In genomic region chr17:73228748-73229236, GRCh38 we compare ENCODE assay signal across 2 cellular contexts.
TF ChIP-seq lines count a peak whose summit lies in the region.

No MANE protein-coding gene starts in this region.

TF ChIP-seq in SK-N-SH, 30 proteins besides CTCF, POLR2A, EP300 and RAD21 (continued from another document):
- TF ChIP-seq REST (IDR thresholded peaks at IDR 0.05; ENCODE audit: low read depth, low read length): no peak
- peak; percentile 58 for TF ChIP-seq TCF12 (IDR thresholded peaks at IDR 0.05)
- TF ChIP-seq GABPA (IDR thresholded peaks at IDR 0.05; ENCODE audit: low read depth): no peak
- TF ChIP-seq USF1 (IDR thresholded peaks at IDR 0.05; ENCODE audit: borderline replicate concordance, low read depth): no peak
- TF ChIP-seq PBX3 (IDR thresholded peaks at IDR 0.05): peak; percentile 61; the same call in 1 of the 2 replicates
- TF ChIP-seq SMC3 (IDR thresholded peaks at IDR 0.05; ENCODE audit: low read depth, low read length): no peak
- TF ChIP-seq YY1 (IDR thresholded peaks at IDR 0.05; ENCODE audit: low read depth): no peak
- no peak for TF ChIP-seq CHD2 (IDR thresholded peaks at IDR 0.05; ENCODE audit: low read length, partially characterized antibody)
- TF ChIP-seq FOXJ3 (CRISPR knock-in tag; IDR thresholded peaks at IDR 0.05): no peak
- TF ChIP-seq RFX5 (IDR thresholded peaks at IDR 0.05; ENCODE audit: low read length): no peak
- peak; percentile 70 for TF ChIP-seq FOSL2 (IDR thresholded peaks at IDR 0.05; ENCODE audit: borderline replicate concordance, low read depth)
- TF ChIP-seq NFIC (IDR thresholded peaks at IDR 0.05; ENCODE audit: borderline replicate concordance): peak; percentile 57
- 0 out of 2 replicates have a peak, but pooled peaks have one; percentile 54 for TF ChIP-seq SIN3A (IDR thresholded peaks at IDR 0.05; ENCODE audit: borderline replicate concordance, low read depth, low read length)

TF ChIP-seq in SK-N-SH treated with all-trans-retinoic acid at 6 μM for 48 hours, 23 proteins besides CTCF, POLR2A, EP300 and RAD21 (continued from another document):
- TF ChIP-seq POU6F1 (CRISPR knock-in tag; IDR thresholded peaks at IDR 0.05; ENCODE audit: borderline replicate concordance, low read depth) (no peak), PPARA (CRISPR knock-in tag; IDR thresholded peaks at IDR 0.05; ENCODE audit: borderline replicate concordance) (no peak), ZFP30 (CRISPR knock-in tag; IDR thresholded peaks at IDR 0.05) (no peak), ZNF8 (CRISPR knock-in tag; IDR thresholded peaks at IDR 0.05) (no peak), RARB (CRISPR knock-in tag; IDR thresholded peaks at IDR 0.05) (no peak), TCF4 (CRISPR knock-in tag; IDR thresholded peaks at IDR 0.05; ENCODE audit: borderline replicate concordance) (no peak), ZNF565 (CRISPR knock-in tag; conservative IDR thresholded peaks at IDR 0.05; ENCODE audit: low read depth) (no peak), ESRRG (CRISPR knock-in tag; IDR thresholded peaks at IDR 0.05) (no peak), SNAI2 (CRISPR knock-in tag; IDR thresholded peaks at IDR 0.05) (no peak)
